In genomic region chr5:36641416-36641815, GRCh38 we compare ENCODE assay signal across 20 cellular contexts. TPM values are rescaled to one million over a fixed set of nuclear protein-coding genes. Genes with fewer than 3 reads are reported as not detected.
DNase-seq lines count a peak whose midpoint lies in the region; ATAC-seq, FAIRE-seq and TF ChIP-seq lines count a peak whose summit lies in the region.
"Had no signal": no experiment of that assay in that cellular context is flagged by ENCODE, and none has a peak within 500 bp of the region (broad histone marks: within the 10 kb centered on the region; RNA-seq: fewer than 3 reads in every experiment).

No MANE protein-coding gene starts in this region.

- ATAC-seq in GM21381 (IDR thresholded peaks at IDR 0.05; ENCODE audit: unreplicated experiment), result no peak
- ATAC-seq: GM12878, HepG2 had no signal

- no peaks in the 10 kb centered on the region for H3K79me2 ChIP-seq in astrocyte (ENCODE audit: insufficient read depth, low read length)

- BruUV-seq in MCF 10A (replicated peaks; lab: Mats Ljungman, UMichigan), result no TSS peak

- H4K20me1 ChIP-seq in astrocyte (ENCODE audit: insufficient read depth, low read length), result no peaks in the 10 kb centered on the region
- H4K20me1 ChIP-seq: BLaER1 had no signal

- peaks cover 10% of the 10 kb centered on the region for H3K4me1 Mint-ChIP-seq in MCF 10A (ENCODE audit: insufficient read depth, unreplicated experiment)
- H3K4me1 Mint-ChIP-seq in astrocyte (ENCODE audit: low read depth, unreplicated experiment), result peaks cover 51% of the 10 kb centered on the region
- H3K4me1 Mint-ChIP-seq: CD8-positive, alpha-beta memory T cell had no signal

- CTCF ChIA-PET in MCF 10A (lab: Yijun Ruan, JAX), result interaction anchor here (0.5 to 0.9 kb wide), 4 partner anchors 11 to 184 kb away, joined by 3 to 4 read pairs (median 3); no protein-coding TSS in a partner anchor

- no peak overlapping the region for H2AFZ ChIP-seq in astrocyte (ENCODE audit: low read depth, low read length)

- H3K27ac Mint-ChIP-seq in MCF 10A (ENCODE audit: low read depth, unreplicated experiment), result peak overlapping the region; percentile 25
- H3K27ac Mint-ChIP-seq in astrocyte (ENCODE audit: unreplicated experiment), result peak overlapping the region; percentile 69
- H3K27ac Mint-ChIP-seq: CD8-positive, alpha-beta memory T cell had no signal

- H3K9me3 ChIP-seq in breast epithelium, result no peaks in the 10 kb centered on the region
- no peaks in the 10 kb centered on the region for H3K9me3 ChIP-seq in astrocyte (ENCODE audit: insufficient read depth, low read depth, low read length)
- H3K9me3 ChIP-seq in spleen, result no peaks in the 10 kb centered on the region
- H3K9me3 ChIP-seq: BLaER1, HAP-1 had no signal

- H3K9ac ChIP-seq in astrocyte (ENCODE audit: low read length), result no peak overlapping the region
- H3K9ac ChIP-seq: BLaER1 had no signal

- FAIRE-seq in astrocyte (lab: Jason Lieb, UNC), result no peak
- FAIRE-seq: GM12878, GM18507, H1, HepG2, HTR-8/SVneo had no signal

- H3K4me3 Mint-ChIP-seq in MCF 10A (ENCODE audit: unreplicated experiment) (no peak overlapping the region), astrocyte (ENCODE audit: unreplicated experiment) (no peak overlapping the region)
- H3K4me3 Mint-ChIP-seq: CD8-positive, alpha-beta memory T cell had no signal

- no peak overlapping the region for H3K4me3 ChIP-seq in breast epithelium
- H3K4me3 ChIP-seq in astrocyte (ENCODE audit: insufficient read depth, low read depth, low read length), result no peak overlapping the region
- no peak overlapping the region for H3K4me3 ChIP-seq in fibroblast of the aortic adventitia (ENCODE audit: low read depth, low read length)
- H3K4me3 ChIP-seq in spleen, result no peak overlapping the region
- H3K4me3 ChIP-seq: BLaER1, GM12878, HAP-1 had no signal

- H3K27me3 Mint-ChIP-seq in MCF 10A (ENCODE audit: insufficient read depth, unreplicated experiment) (no peaks in the 10 kb centered on the region), astrocyte (ENCODE audit: low read depth, unreplicated experiment) (no peaks in the 10 kb centered on the region)

- POLR2A ChIA-PET in MCF 10A (lab: Yijun Ruan, JAX), result interaction anchor here (0.6 to 1.5 kb wide), 5 partner anchors 16 to 58 kb away, joined by 3 to 5 read pairs (median 3); no protein-coding TSS in a partner anchor

- H3K36me3 ChIP-seq in breast epithelium (no peaks in the 10 kb centered on the region), astrocyte (ENCODE audit: insufficient read depth, low read length) (no peaks in the 10 kb centered on the region), spleen (peaks cover 0 to 3% (median 0%) of the 10 kb centered on the region in 6 donors)
- H3K36me3 ChIP-seq: BLaER1, HAP-1 had no signal

- H3K36me3 Mint-ChIP-seq in MCF 10A (ENCODE audit: insufficient read depth, unreplicated experiment) (peaks cover 12% of the 10 kb centered on the region), astrocyte (ENCODE audit: low read depth, unreplicated experiment) (peaks cover 3% of the 10 kb centered on the region)
- H3K36me3 Mint-ChIP-seq: CD8-positive, alpha-beta memory T cell had no signal

- H3K4me1 ChIP-seq in breast epithelium, result no peaks in the 10 kb centered on the region
- peaks cover 13% of the 10 kb centered on the region for H3K4me1 ChIP-seq in astrocyte (ENCODE audit: insufficient read depth, low read length)
- no peaks in the 10 kb centered on the region for H3K4me1 ChIP-seq in spleen
- H3K4me1 ChIP-seq: BLaER1, HAP-1 had no signal

- H3K9me3 Mint-ChIP-seq in MCF 10A (ENCODE audit: unreplicated experiment), result no peaks in the 10 kb centered on the region
- no peaks in the 10 kb centered on the region for H3K9me3 Mint-ChIP-seq in astrocyte (ENCODE audit: unreplicated experiment)
- H3K9me3 Mint-ChIP-seq: CD8-positive, alpha-beta memory T cell had no signal

- intact Hi-C loops in MCF 10A (cut with micrococcal nuclease) (no loop called here), breast epithelium (cut with DNase I; ENCODE audit: low total_unique reads) (no loop called here), spleen (cut with DNase I; ENCODE audit: low total_unique reads) (no loop called here)

- TF ChIP-seq CTCF in MCF 10A (IDR thresholded peaks at IDR 0.05; ENCODE audit: unreplicated experiment) (no peak), breast epithelium (IDR thresholded peaks at IDR 0.05) (no peak), astrocyte (IDR thresholded peaks at IDR 0.05; ENCODE audit: insufficient read depth, low read depth, low read length) (no peak), fibroblast of the aortic adventitia (IDR thresholded peaks at IDR 0.05; ENCODE audit: insufficient read depth, low read length) (no peak), spleen (IDR thresholded peaks at IDR 0.05 in 8 of 11, conservative IDR thresholded peaks at IDR 0.05 in 3 of 11) (no peak)

- no peak overlapping the region for H3K27ac ChIP-seq in breast epithelium
- no peak overlapping the region for H3K27ac ChIP-seq in astrocyte (ENCODE audit: low read depth, low read length)
- no peak overlapping the region for H3K27ac ChIP-seq in spleen
- H3K27ac ChIP-seq: 22Rv1, BLaER1 had no signal

- TF ChIP-seq POLR2A in breast epithelium (IDR thresholded peaks at IDR 0.05), result no peak
- TF ChIP-seq POLR2A in spleen (IDR thresholded peaks at IDR 0.05), result no peak

- no peak for DNase-seq in MCF 10A (ENCODE audit: unreplicated experiment)
- no peak for DNase-seq in breast epithelium (ENCODE audit: low spot score in 2 of 2)
- peak; percentile 88 for DNase-seq in NCI-H226
- peak; percentile 64 for DNase-seq in astrocyte (ENCODE audit: low read depth)
- peak; percentile 75 for DNase-seq in fibroblast of the aortic adventitia (ENCODE audit: low read depth)
- no peak for DNase-seq in spleen
- no peak for DNase-seq in DMS79 treated with DMSO at 0.1 percent for 48 hours (lab: John Stamatoyannopoulos, UW)
- DNase-seq: AML-193; Calu3; CD8-positive, alpha-beta memory T cell; DMS 273 treated with DMSO at 0.1 percent for 48 hours had no signal

- H3K27me3 ChIP-seq in breast epithelium (no peaks in the 10 kb centered on the region), astrocyte (ENCODE audit: insufficient read depth, low read length) (no peaks in the 10 kb centered on the region), spleen (replicated peaks in 1 of 7) (peaks cover 0 to 46% (median 0%) of the 10 kb centered on the region in 7 donors)
- H3K27me3 ChIP-seq: BLaER1 had no signal

- no peak overlapping the region for H3K4me2 ChIP-seq in astrocyte (ENCODE audit: low read length)
- H3K4me2 ChIP-seq: BLaER1 had no signal

RNA-seq across cellular contexts. Expression of gene SLC1A3, which starts 35.0 kb away (rescaled TPM):
- total RNA-seq in MCF 10A (2022) (5.9 and 9.6 TPM in 2 replicates), breast epithelium (100 to 1,000 TPM in 1 of 3 donors, 10 to 100 TPM in 2; 29.8 to 122 (median 87.5) TPM), astrocyte (20.9 and 23.8 TPM in 2 replicates), fibroblast of the aortic adventitia (ENCODE audit: low replicate concordance) (3.7 and 4.1 TPM in 2 replicates), spleen (10 to 100 TPM in 5 of 7 donors, 1 to 10 TPM in 2; 9.0 to 54.7 (median 43.3) TPM)
- 1 to 10 TPM; 1.5 to 9.2 (median 5.3) TPM for polyA plus RNA-seq in spleen
- total RNA-seq: HepG2 had no signal
- polyA plus RNA-seq: CD8-positive, alpha-beta memory T cell had no signal

Comparison
In these comparisons a context has a peak if more than half of its experiments do, and no peak if none do; other contexts are left out.
1. DNase-seq: peak in NCI-H226 (single experiment), astrocyte (single experiment) and fibroblast of the aortic adventitia (single experiment); none in MCF 10A (single experiment), breast epithelium (0 of 2), spleen (single experiment) and DMS79 treated with DMSO at 0.1 percent for 48 hours (single experiment).